Comparison of ENCODE assay signal across 8 cellular contexts in the genomic region with DNA sequence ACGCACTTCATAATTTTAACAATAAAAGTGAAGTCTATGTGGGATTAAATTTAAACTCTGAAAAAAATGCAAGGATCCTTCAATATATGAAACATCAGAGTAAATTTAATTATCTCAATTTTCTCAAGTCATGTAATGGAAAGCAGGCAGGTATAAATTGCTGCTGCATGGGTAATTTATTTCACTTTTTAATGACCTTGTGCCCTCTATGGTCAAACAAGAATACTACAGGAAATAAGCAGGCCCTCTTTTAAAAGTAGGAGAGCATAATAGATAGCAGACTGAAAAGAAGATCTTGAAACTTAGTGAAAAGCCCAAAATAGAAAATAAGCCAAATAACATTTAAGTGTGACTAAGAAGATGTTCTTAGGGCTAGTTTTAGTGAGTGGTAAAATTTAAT. TPM values are rescaled to one million over a fixed set of nuclear protein-coding genes. Genes with fewer than 3 reads are reported as not detected.
DNase-seq lines count a peak whose midpoint lies in the region; ATAC-seq, FAIRE-seq and TF ChIP-seq lines count a peak whose summit lies in the region.

No MANE protein-coding gene starts in this region.

- peak; percentile 32 to 55 (median 39) for TF ChIP-seq CTCF in GM12878 (IDR thresholded peaks at IDR 0.05 in 2 of 3, conservative IDR thresholded peaks at IDR 0.05 in 1 of 3; ENCODE audit: control insufficient read depth in 2 of 3, extremely low read depth in 1 of 3, insufficient read depth in 1 of 3, low read depth in 3 of 3, low read length in 3 of 3)
- peak; percentile 27 for TF ChIP-seq CTCF in parathyroid adenoma (IDR thresholded peaks at IDR 0.05)

- H3K27me3 ChIP-seq in Karpas-422 (ENCODE audit: low read length) (no peaks in the 10 kb centered on the region), GM12878 (replicated peaks in 1 of 2; ENCODE audit: control insufficient read depth in 2 of 2, insufficient read depth in 2 of 2, low read length in 1 of 2) (no peaks in the 10 kb centered on the region), parathyroid adenoma (ENCODE audit: control insufficient read depth, insufficient read depth, low read length) (no peaks in the 10 kb centered on the region)

- no peak overlapping the region for H3K9ac ChIP-seq in Karpas-422 (ENCODE audit: low read length)
- H3K9ac ChIP-seq in GM12878 (ENCODE audit: control insufficient read depth, insufficient read depth, low read length), result no peak overlapping the region
- no peak overlapping the region for H3K9ac ChIP-seq in parathyroid adenoma

- H3K79me2 ChIP-seq in Karpas-422 (ENCODE audit: low read length) (no peaks in the 10 kb centered on the region), GM12878 (ENCODE audit: control insufficient read depth, insufficient read depth, low read length) (no peaks in the 10 kb centered on the region), parathyroid adenoma (no peaks in the 10 kb centered on the region)

- H3K9me3 ChIP-seq in Karpas-422 (ENCODE audit: low read length), result no peaks in the 10 kb centered on the region
- H3K9me3 ChIP-seq in GM12878 (replicated peaks; ENCODE audit: control insufficient read depth, insufficient read depth, low read length), result no peaks in the 10 kb centered on the region
- no peaks in the 10 kb centered on the region for H3K9me3 ChIP-seq in parathyroid adenoma (ENCODE audit: control insufficient read depth, low read length)

- no peak overlapping the region for H3K4me3 ChIP-seq in Karpas-422 (ENCODE audit: low read length)
- H3K4me3 ChIP-seq in GM12878, result no peak overlapping the region
- no peak overlapping the region for H3K4me3 ChIP-seq in parathyroid adenoma (ENCODE audit: low read depth, low read length)

- intact Hi-C loops in GM12878 (cut with micrococcal nuclease; ENCODE audit: unreplicated experiment), result no loop called here

- RAD21 ChIA-PET in GM12878 (lab: Charles Lee; ENCODE audit: unreplicated experiment), result interaction anchor here (1.5 kb wide), 1 partner anchor 9 kb away, joined by 4 read pairs; no protein-coding TSS in a partner anchor

- H3K4me1 ChIP-seq in Karpas-422 (ENCODE audit: low read length) (peaks cover 10% of the 10 kb centered on the region), GM12878 (ENCODE audit: control insufficient read depth, insufficient read depth, low read length) (peaks cover 11% of the 10 kb centered on the region), parathyroid adenoma (no peaks in the 10 kb centered on the region)

- CTCF ChIA-PET in GM12878 (lab: Yijun Ruan, JAX), result interaction anchor here (0.9 to 8.0 kb wide), 6 partner anchors 43 to 580 kb away, joined by 3 to 54 read pairs (median 4); a partner anchor contains a TSS

- no peak for TF ChIP-seq POLR2A in GM12878 (IDR thresholded peaks at IDR 0.05; ENCODE audit: low read depth, low read length)

- H4K20me1 ChIP-seq in Karpas-422 (ENCODE audit: insufficient read depth, low read depth, low read length), result no peaks in the 10 kb centered on the region
- no peaks in the 10 kb centered on the region for H4K20me1 ChIP-seq in GM12878 (ENCODE audit: control insufficient read depth, insufficient read depth)

- POLR2A ChIA-PET in GM12878 (lab: Charles Lee), result interaction anchor here (0.7 kb wide), 1 partner anchor 157 kb away, joined by 3 read pairs; no protein-coding TSS in a partner anchor

- H2AFZ ChIP-seq in Karpas-422 (ENCODE audit: low read length), result no peak overlapping the region
- H2AFZ ChIP-seq in GM12878 (ENCODE audit: control insufficient read depth, low read depth, low read length), result no peak overlapping the region
- no peak overlapping the region for H2AFZ ChIP-seq in parathyroid adenoma

- no peak for TF ChIP-seq EP300 in GM12878 (IDR thresholded peaks at IDR 0.05; ENCODE audit: borderline replicate concordance in 1 of 2, control insufficient read depth in 1 of 2, low read depth in 2 of 2, low read length in 2 of 2)

- no peak overlapping the region for H3K4me2 ChIP-seq in Karpas-422 (ENCODE audit: low read depth, low read length, poor library complexity, severe bottlenecking)
- H3K4me2 ChIP-seq in GM12878 (ENCODE audit: control insufficient read depth, insufficient read depth), result no peak overlapping the region
- no peak overlapping the region for H3K4me2 ChIP-seq in parathyroid adenoma (ENCODE audit: low read length)

- peak; percentile 88 for ATAC-seq in GM12878
- ATAC-seq in GM21515 (IDR thresholded peaks at IDR 0.05; ENCODE audit: unreplicated experiment), result no peak

- 54% methylated on average over 1 of the region's 1 CpG for WGBS in GM12878 (ENCODE audit: insufficient coverage, insufficient replicate concordance, low lambda C conversion rate, missing lambda C conversion rate)

- H3K27ac ChIP-seq in Karpas-422 (ENCODE audit: low read length) (no peak overlapping the region), GM12878 (ENCODE audit: control insufficient read depth, insufficient read depth) (no peak overlapping the region), parathyroid adenoma (no peak overlapping the region)

- no peak for FAIRE-seq in GM12878 (lab: Jason Lieb, UNC)

- DNase-seq in NCI-H1694 (lab: John Stamatoyannopoulos, UW), result peak; percentile 16
- no peak for DNase-seq in NCI-H1694 treated with DMSO at 0.1 percent for 48 hours (lab: John Stamatoyannopoulos, UW)
- DNase-seq in Karpas-422, result peak; percentile 71
- no peak for DNase-seq in GM12878 (ENCODE audit: low read depth, low spot score)
- DNase-seq in H4 (ENCODE audit: low spot score), result no peak
- no peak for DNase-seq in activated effector memory CD4-positive, alpha-beta T cell treated with Interleukin-2 at 50 U/mL for 16 hours

- H3K36me3 ChIP-seq in Karpas-422 (ENCODE audit: insufficient read depth, low read length) (no peaks in the 10 kb centered on the region), GM12878 (ENCODE audit: control insufficient read depth in 2 of 2, insufficient read depth in 2 of 2, low read length in 1 of 2) (no peaks in the 10 kb centered on the region), parathyroid adenoma (ENCODE audit: control insufficient read depth, insufficient read depth, low read length) (no peaks in the 10 kb centered on the region)

- SMC1A ChIA-PET in GM12878 (lab: Charles Lee; ENCODE audit: uncharacterized antibody, unreplicated experiment), result interaction anchor here (0.9 to 1.3 kb wide), 2 partner anchors 133 to 210 kb away, joined by 3 to 5 read pairs; no protein-coding TSS in a partner anchor

- TF ChIP-seq RAD21 in GM12878 (IDR thresholded peaks at IDR 0.05; ENCODE audit: insufficient read depth, low read depth, low read length), result peak; percentile 69

- BruUV-seq in GM12878 (replicated peaks; lab: Mats Ljungman, UMichigan), result no TSS peak

- no peaks in the 10 kb centered on the region for H3K9me2 ChIP-seq in Karpas-422 (replicated peaks; ENCODE audit: insufficient read depth, low read length)

- in situ Hi-C loops in GM12878 (cut with MboI), result loop anchor here (10.0 kb wide), 1 partner anchor 584 kb away; a partner anchor contains a TSS

TF ChIP-seq in GM12878, 131 proteins besides CTCF, POLR2A, EP300 and RAD21:
- TF ChIP-seq ETV6 (conservative IDR thresholded peaks at IDR 0.05 in 1 of 2, IDR thresholded peaks at IDR 0.05 in 1 of 2; ENCODE audit: borderline replicate concordance in 1 of 2, low read depth in 1 of 2), result peak in 1 of 2 experiments; percentile 57; a peak in 1 of 4 replicates
- peak; percentile 55; the same call in 1 of the 2 replicates for TF ChIP-seq SMC3 (IDR thresholded peaks at IDR 0.05; ENCODE audit: borderline replicate concordance, low read length)
- no peak for TF ChIP-seq ZNF217 (IDR thresholded peaks at IDR 0.05)

RNA-seq across cellular contexts. Expression of a gene that starts 22.9 kb away (rescaled TPM):
- total RNA-seq in Karpas-422 (2014; rRNA removed; shearing (Covaris generic); ENCODE audit: low replicate concordance), result 45.7 and 46.2 TPM in 2 replicates
- total RNA-seq in GM12878 (2013; cell fraction: nucleolus; rRNA removed), result 4.4 and 6.1 TPM in 2 replicates
- 37.3 and 41.8 TPM in 2 replicates for total RNA-seq in GM12878 (2014; rRNA removed)
- 58.3 and 60.2 TPM in 2 replicates for total RNA-seq in GM12878 (2014; rRNA removed; fragmentation: Illumina TruSeq; extraction: Trizol)
- 35.5 and 38.7 TPM in 2 replicates for total RNA-seq in GM12878 (2021)
- 28.1 TPM for polyA plus RNA-seq in GM12878 (2011; ENCODE audit: low read depth)
- 49.1 and 88.5 TPM in 2 replicates for polyA plus RNA-seq in GM12878 (2011; rRNA removed)
- 14.9 and 17.2 TPM in 2 replicates for polyA plus RNA-seq in GM12878 (2011; cell fraction: cytosol; rRNA removed)
- polyA plus RNA-seq in GM12878 (2011; cell fraction: nucleus; rRNA removed), result 8.8 and 10.9 TPM in 2 replicates
- polyA plus RNA-seq in GM12878 (2012), result 38.8 and 45.1 TPM in 2 replicates
- 61.2 and 77.9 TPM in 2 replicates for polyA plus RNA-seq in GM12878 (2014; fragmentation: Illumina TruSeq; extraction: Trizol)
- polyA plus RNA-seq in GM12878 (2014; fragmentation: Nextera tagmentation; extraction: Ambion mirVana), result 100 to 1,000 TPM; 121 to 129 TPM
- 39.6 and 45.1 TPM in 2 replicates for polyA plus RNA-seq in GM12878 (2014; rRNA removed)
- 100 to 1,000 TPM in 1 of 2 experiments, 10 to 100 TPM in 1; 99.6 to 105 TPM for polyA plus RNA-seq in GM12878 (2016; fragmentation: Nextera tagmentation; extraction: Ambion mirVana)
- 10.0 and 15.3 TPM in 2 replicates for polyA minus RNA-seq in GM12878 (2011; rRNA and poly(A)+ RNA removed)
- polyA minus RNA-seq in GM12878 (2011; cell fraction: cytosol; rRNA and poly(A)+ RNA removed), result 7.1 and 13.6 TPM in 2 replicates
- polyA minus RNA-seq in GM12878 (2011; cell fraction: nucleus; rRNA and poly(A)+ RNA removed), result 4.1 and 4.3 TPM in 2 replicates
- total RNA-seq in H4 (2014; rRNA removed; shearing (Covaris generic)), result 42.3 and 56.8 TPM in 2 replicates

RNA-seq across cellular contexts. Expression of a gene that starts 47.5 kb away (rescaled TPM):
- 38.0 and 78.9 TPM in 2 replicates for total RNA-seq in Karpas-422 (2014; rRNA removed; shearing (Covaris generic); ENCODE audit: low replicate concordance)
- 126 and 127 TPM in 2 replicates for total RNA-seq in GM12878 (2013; cell fraction: nucleolus; rRNA removed)
- total RNA-seq in GM12878 (2014; rRNA removed) (27.7 and 40.3 TPM in 2 replicates), GM12878 (2014; rRNA removed; fragmentation: Illumina TruSeq; extraction: Trizol) (28.2 and 36.1 TPM in 2 replicates), GM12878 (2021) (24.9 and 28.7 TPM in 2 replicates)
- polyA plus RNA-seq in GM12878 (2011; ENCODE audit: low read depth), result 9.1 TPM
- polyA plus RNA-seq in GM12878 (2011; rRNA removed) (32.7 and 35.6 TPM in 2 replicates), GM12878 (2014; fragmentation: Illumina TruSeq; extraction: Trizol) (27.3 and 36.5 TPM in 2 replicates), GM12878 (2014; fragmentation: Nextera tagmentation; extraction: Ambion mirVana) (10 to 100 TPM in 1 of 2 experiments, 1 to 10 TPM in 1; 9.0 to 10.6 TPM), GM12878 (2014; rRNA removed) (16.8 and 23.4 TPM in 2 replicates), GM12878 (2016; fragmentation: Nextera tagmentation; extraction: Ambion mirVana) (10 to 100 TPM; 12.8 to 16.6 TPM)
- 13.5 and 14.4 TPM in 2 replicates for polyA plus RNA-seq in GM12878 (2011; cell fraction: cytosol; rRNA removed)
- polyA plus RNA-seq in GM12878 (2011; cell fraction: nucleus; rRNA removed), result 24.8 and 28.0 TPM in 2 replicates
- 12.0 and 13.0 TPM in 2 replicates for polyA plus RNA-seq in GM12878 (2012)
- polyA minus RNA-seq in GM12878 (2011; rRNA and poly(A)+ RNA removed), result 34.2 and 48.7 TPM in 2 replicates
- 15.1 and 23.7 TPM in 2 replicates for polyA minus RNA-seq in GM12878 (2011; cell fraction: cytosol; rRNA and poly(A)+ RNA removed)
- polyA minus RNA-seq in GM12878 (2011; cell fraction: nucleus; rRNA and poly(A)+ RNA removed), result 25.6 and 41.3 TPM in 2 replicates
- 8.6 and 8.8 TPM in 2 replicates for total RNA-seq in H4 (2014; rRNA removed; shearing (Covaris generic))

Comparison
In these comparisons a context has a peak if more than half of its experiments do, and no peak if none do; other contexts are left out.
1. DNase-seq: peak in NCI-H1694 (single experiment) and Karpas-422 (single experiment); none in NCI-H1694 treated with DMSO at 0.1 percent for 48 hours (single experiment), GM12878 (single experiment), H4 (single experiment) and activated effector memory CD4-positive, alpha-beta T cell treated with Interleukin-2 at 50 U/mL for 16 hours (single experiment).